ENCODE assay signal across 8 cellular contexts in the genomic region with DNA sequence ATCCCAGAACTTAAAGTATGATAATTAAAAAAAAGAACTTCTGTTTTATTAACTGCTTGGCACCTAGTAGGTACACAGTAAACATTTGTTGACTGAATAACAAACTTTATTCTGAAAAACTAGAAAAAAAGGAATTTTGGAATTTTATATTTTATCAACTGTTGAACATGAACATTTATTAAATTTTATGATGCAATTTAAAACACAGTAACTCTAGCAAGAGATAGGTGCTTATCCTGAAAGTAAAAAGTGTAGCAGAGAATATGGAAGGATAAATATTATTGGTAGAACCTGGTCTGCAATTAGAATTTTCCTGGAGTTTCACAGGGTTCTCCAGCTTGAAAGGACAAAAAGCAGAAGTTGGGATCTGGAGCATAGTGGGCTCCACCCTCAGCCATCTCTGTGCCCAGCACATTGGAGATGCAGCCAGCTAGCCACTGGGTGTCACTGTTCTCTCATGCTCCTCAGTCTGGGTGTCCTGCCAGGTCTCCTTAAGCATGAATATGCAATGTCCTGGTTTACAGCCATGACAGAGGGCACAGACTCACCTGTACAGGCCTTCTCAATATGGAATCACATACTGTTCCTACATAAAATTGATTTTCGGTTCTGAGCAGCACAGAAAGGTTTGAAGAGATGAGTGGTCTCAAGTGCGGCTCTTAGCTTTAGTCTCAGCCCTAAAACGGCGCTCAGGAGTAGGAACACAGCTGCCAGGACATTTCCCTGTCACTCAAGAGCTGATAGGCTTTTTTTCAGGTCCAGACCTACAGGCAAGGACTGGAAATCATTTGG. TPM values are rescaled to one million over a fixed set of nuclear protein-coding genes. Genes with fewer than 3 reads are reported as not detected.
DNase-seq lines count a peak whose midpoint lies in the region; ATAC-seq, FAIRE-seq and TF ChIP-seq lines count a peak whose summit lies in the region.

No MANE protein-coding gene starts in this region.

- peak; percentile 90 to 96 (median 93); a peak in 5 of 6 replicates for TF ChIP-seq CTCF in GM12878 (IDR thresholded peaks at IDR 0.05 in 2 of 3, conservative IDR thresholded peaks at IDR 0.05 in 1 of 3; ENCODE audit: control insufficient read depth in 2 of 3, extremely low read depth in 1 of 3, insufficient read depth in 1 of 3, low read depth in 3 of 3, low read length in 3 of 3)

- TF ChIP-seq POLR2A in GM12878 (IDR thresholded peaks at IDR 0.05; ENCODE audit: low read depth, low read length) = no peak

- intact Hi-C loops in GM12878 (cut with micrococcal nuclease; ENCODE audit: unreplicated experiment) = loop anchor here (1.0 to 5.0 kb wide), 8 partner anchors 18 to 565 kb away; a partner anchor contains a TSS

- peak overlapping the region; percentile 54 for H3K4me2 ChIP-seq in GM12878 (ENCODE audit: control insufficient read depth, insufficient read depth)

- ATAC-seq in GM18511 (IDR thresholded peaks at IDR 0.05; ENCODE audit: unreplicated experiment) (peak; percentile 100), HG02970 (IDR thresholded peaks at IDR 0.05; ENCODE audit: low FRiP score, unreplicated experiment) (peak; percentile 76), T-cell (replicated peaks in 1 of 4) (peak; percentile 76 to 82 (median 77)), GM12878 (peak; percentile 100)

- WGBS in GM12878 (ENCODE audit: insufficient coverage, insufficient replicate concordance, low lambda C conversion rate, missing lambda C conversion rate) = 75% methylated on average over 4 of the region's 4 CpGs
- no CpG with 5 or more reads among the region's 4 CpGs for WGBS in iPS DF 6.9 (ENCODE audit: insufficient coverage, insufficient read length)

- H3K27ac Mint-ChIP-seq in T-cell = no peak overlapping the region

- CTCF ChIA-PET in T-cell (lab: Charles Lee) = interaction anchor here (0.8 to 1.3 kb wide), 4 partner anchors 18 to 238 kb away, joined by 3 to 9 read pairs (median 5); no protein-coding TSS in a partner anchor
- CTCF ChIA-PET in GM12878 (lab: Yijun Ruan, JAX) = interaction anchor here (0.5 to 4.0 kb wide), 65 partner anchors 9 to 927 kb away, joined by 3 to 164 read pairs (median 4); no protein-coding TSS in a partner anchor

- in situ Hi-C loops in ACHN (cut with HindIII; ENCODE audit: low pct_ligation_motif_present, low pct_unique_long_range_greater_than_20kb, low sequenced_read_pairs) = no loop called here
- in situ Hi-C loops in GM12878 (cut with MboI) = no loop called here

- no peaks in the 10 kb centered on the region for H3K36me3 Mint-ChIP-seq in T-cell

- H3K27me3 Mint-ChIP-seq in T-cell = peaks cover 19 to 42% of the 10 kb centered on the region in 2 donors

- peak overlapping the region; percentile 72 for H2AFZ ChIP-seq in GM12878 (ENCODE audit: control insufficient read depth, low read depth, low read length)

- POLR2A ChIA-PET in T-cell (lab: Charles Lee) = no interaction called here
- POLR2A ChIA-PET in GM12878 (lab: Charles Lee) = interaction anchor here (0.6 to 1.3 kb wide), 6 partner anchors 17 to 266 kb away, joined by 3 to 8 read pairs (median 4); no protein-coding TSS in a partner anchor

- H3K9me3 ChIP-seq in GM12878 (replicated peaks; ENCODE audit: control insufficient read depth, insufficient read depth, low read length) = no peaks in the 10 kb centered on the region
- no peaks in the 10 kb centered on the region for H3K9me3 ChIP-seq in iPS DF 6.9 (ENCODE audit: control insufficient read depth, insufficient read depth, low read length)

- H3K27ac ChIP-seq in GM12878 (ENCODE audit: control insufficient read depth, insufficient read depth) (peak overlapping the region; percentile 42), iPS DF 6.9 (ENCODE audit: low read length) (no peak overlapping the region)

- no peaks in the 10 kb centered on the region for H3K79me2 ChIP-seq in GM12878 (ENCODE audit: control insufficient read depth, insufficient read depth, low read length)

- H3K4me3 Mint-ChIP-seq in T-cell = no peak overlapping the region

- RAD21 ChIA-PET in GM12878 (lab: Charles Lee; ENCODE audit: unreplicated experiment) = interaction anchor here (0.7 to 3.4 kb wide), 39 partner anchors 9 to 630 kb away, joined by 3 to 72 read pairs (median 5); no protein-coding TSS in a partner anchor

- H3K27me3 ChIP-seq in GM12878 (replicated peaks in 1 of 2; ENCODE audit: control insufficient read depth in 2 of 2, insufficient read depth in 2 of 2, low read length in 1 of 2) (no peaks in the 10 kb centered on the region), iPS DF 6.9 (ENCODE audit: control insufficient read depth, insufficient read depth, low read length) (no peaks in the 10 kb centered on the region)

- TF ChIP-seq RAD21 in GM12878 (IDR thresholded peaks at IDR 0.05; ENCODE audit: insufficient read depth, low read depth, low read length) = peak; percentile 96

- H3K36me3 ChIP-seq in GM12878 (ENCODE audit: control insufficient read depth in 2 of 2, insufficient read depth in 2 of 2, low read length in 1 of 2) (no peaks in the 10 kb centered on the region), iPS DF 6.9 (ENCODE audit: control insufficient read depth, insufficient read depth, low read length) (no peaks in the 10 kb centered on the region)

- H3K4me3 ChIP-seq in GM12878 (no peak overlapping the region), iPS DF 6.9 (ENCODE audit: low read length) (no peak overlapping the region)

- H3K4me1 ChIP-seq in GM12878 (ENCODE audit: control insufficient read depth, insufficient read depth, low read length) (peaks cover 7% of the 10 kb centered on the region), iPS DF 6.9 (ENCODE audit: control insufficient read depth, insufficient read depth, low read length) (no peaks in the 10 kb centered on the region)

- SMC1A ChIA-PET in GM12878 (lab: Charles Lee; ENCODE audit: uncharacterized antibody, unreplicated experiment) = interaction anchor here (0.6 to 3.4 kb wide), 48 partner anchors 9 to 928 kb away, joined by 3 to 97 read pairs (median 5); no protein-coding TSS in a partner anchor

- no TSS peak for BruUV-seq in GM12878 (replicated peaks; lab: Mats Ljungman, UMichigan)

- FAIRE-seq in GM12878 (lab: Jason Lieb, UNC) = peak; percentile 84

- TF ChIP-seq EP300 in GM12878 (IDR thresholded peaks at IDR 0.05; ENCODE audit: borderline replicate concordance in 1 of 2, control insufficient read depth in 1 of 2, low read depth in 2 of 2, low read length in 2 of 2) = no peak

- H3K9me3 Mint-ChIP-seq in T-cell = peaks cover 0 to 3% (median 0%) of the 10 kb centered on the region in 3 donors

- peak; percentile 53 for DNase-seq in ACHN
- peak; percentile 59 for DNase-seq in NCI-H1694 (lab: John Stamatoyannopoulos, UW)
- DNase-seq in T-cell = peak in 31 of 34 experiments; percentile 9 to 55 (median 32)
- no peak for DNase-seq in GM12878 (ENCODE audit: low read depth, low spot score)
- peak; percentile 70 for DNase-seq in iPS DF 6.9 (ENCODE audit: low read depth, low spot score)
- peak; percentile 31 to 44 (median 38) for DNase-seq in stimulated activated CD4-positive, alpha-beta T cell treated with anti-CD3 and anti-CD28 coated beads, Interleukin-12 subunit alpha, Interleukin-12 subunit beta, amount 100 ng/mL, for 48 hours (ENCODE audit: low read depth in 2 of 3, low spot score in 1 of 3)

- no peaks in the 10 kb centered on the region for H3K4me1 Mint-ChIP-seq in T-cell

- H3K9ac ChIP-seq in GM12878 (ENCODE audit: control insufficient read depth, insufficient read depth, low read length) = peak overlapping the region; percentile 43; the same call in 1 of the 2 replicates

- no peaks in the 10 kb centered on the region for H4K20me1 ChIP-seq in GM12878 (ENCODE audit: control insufficient read depth, insufficient read depth)

TF ChIP-seq in GM12878, 131 proteins besides CTCF, POLR2A, EP300 and RAD21 (continues in another document):
- TF ChIP-seq, protein P1, sequence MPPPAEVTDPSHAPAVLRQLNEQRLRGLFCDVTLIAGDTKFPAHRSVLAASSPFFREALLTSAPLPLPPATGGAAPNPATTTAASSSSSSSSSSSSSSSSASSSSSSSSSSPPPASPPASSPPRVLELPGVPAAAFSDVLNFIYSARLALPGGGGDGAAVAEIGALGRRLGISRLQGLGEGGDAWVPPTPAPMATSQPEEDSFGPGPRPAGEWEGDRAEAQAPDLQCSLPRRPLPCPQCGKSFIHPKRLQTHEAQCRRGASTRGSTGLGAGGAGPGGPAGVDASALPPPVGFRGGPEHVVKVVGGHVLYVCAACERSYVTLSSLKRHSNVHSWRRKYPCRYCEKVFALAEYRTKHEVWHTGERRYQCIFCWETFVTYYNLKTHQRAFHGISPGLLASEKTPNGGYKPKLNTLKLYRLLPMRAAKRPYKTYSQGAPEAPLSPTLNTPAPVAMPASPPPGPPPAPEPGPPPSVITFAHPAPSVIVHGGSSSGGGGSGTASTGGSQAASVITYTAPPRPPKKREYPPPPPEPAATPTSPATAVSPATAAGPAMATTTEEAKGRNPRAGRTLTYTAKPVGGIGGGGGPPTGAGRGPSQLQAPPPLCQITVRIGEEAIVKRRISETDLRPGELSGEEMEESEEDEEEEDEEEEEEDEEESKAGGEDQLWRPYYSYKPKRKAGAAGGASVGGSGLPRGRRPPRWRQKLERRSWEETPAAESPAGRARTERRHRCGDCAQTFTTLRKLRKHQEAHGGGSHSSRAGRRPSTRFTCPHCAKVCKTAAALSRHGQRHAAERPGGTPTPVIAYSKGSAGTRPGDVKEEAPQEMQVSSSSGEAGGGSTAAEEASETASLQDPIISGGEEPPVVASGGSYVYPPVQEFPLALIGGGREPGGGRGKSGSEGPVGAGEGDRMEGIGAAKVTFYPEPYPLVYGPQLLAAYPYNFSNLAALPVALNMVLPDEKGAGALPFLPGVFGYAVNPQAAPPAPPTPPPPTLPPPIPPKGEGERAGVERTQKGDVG (CRISPR knock-in tag; IDR thresholded peaks at IDR 0.05) = no peak
- TF ChIP-seq EED (IDR thresholded peaks at IDR 0.05; ENCODE audit: low read depth) = peak; percentile 62

RNA-seq across cellular contexts. Expression of a gene that starts 31.7 kb away (rescaled TPM):
- total RNA-seq in T-cell (under 1 TPM in 1 of 5 donors, not detected in 4; 0.07 TPM), GM12878 (2014; rRNA removed) (0.11 TPM in 1 of 2 replicates, not detected in the other), GM12878 (2014; rRNA removed; fragmentation: Illumina TruSeq; extraction: Trizol) (0.09 TPM in 1 of 2 replicates, not detected in the other), GM12878 (2021) (0.08 TPM in 1 of 2 replicates, not detected in the other)
- total RNA-seq in GM12878 (2013; cell fraction: nucleolus; rRNA removed) = 0.19 TPM in 1 of 2 replicates, not detected in the other
- not detected for polyA plus RNA-seq in GM12878 (2011; ENCODE audit: low read depth)
- polyA plus RNA-seq in GM12878 (2011; rRNA removed) (0.11 and 0.16 TPM in 2 replicates), GM12878 (2014; fragmentation: Illumina TruSeq; extraction: Trizol) (0.03 TPM in 1 of 2 replicates, not detected in the other), GM12878 (2014; fragmentation: Nextera tagmentation; extraction: Ambion mirVana) (under 1 TPM; 0.02 to 0.16 TPM), GM12878 (2014; rRNA removed) (0.05 TPM in 1 of 2 replicates, not detected in the other), GM12878 (2016; fragmentation: Nextera tagmentation; extraction: Ambion mirVana) (not detected)
- 0.02 and 0.06 TPM in 2 replicates for polyA plus RNA-seq in GM12878 (2011; cell fraction: cytosol; rRNA removed)
- polyA plus RNA-seq in GM12878 (2011; cell fraction: nucleus; rRNA removed) = 0.06 and 0.09 TPM in 2 replicates
- polyA plus RNA-seq in GM12878 (2012) = not detected in 2 replicates
- polyA minus RNA-seq in GM12878 (2011; rRNA and poly(A)+ RNA removed) = not detected in 2 replicates
- not detected in 2 replicates for polyA minus RNA-seq in GM12878 (2011; cell fraction: cytosol; rRNA and poly(A)+ RNA removed)
- polyA minus RNA-seq in GM12878 (2011; cell fraction: nucleus; rRNA and poly(A)+ RNA removed) = not detected in 2 replicates
